8 cellular contexts compared by ENCODE assay signal in the genomic region with DNA sequence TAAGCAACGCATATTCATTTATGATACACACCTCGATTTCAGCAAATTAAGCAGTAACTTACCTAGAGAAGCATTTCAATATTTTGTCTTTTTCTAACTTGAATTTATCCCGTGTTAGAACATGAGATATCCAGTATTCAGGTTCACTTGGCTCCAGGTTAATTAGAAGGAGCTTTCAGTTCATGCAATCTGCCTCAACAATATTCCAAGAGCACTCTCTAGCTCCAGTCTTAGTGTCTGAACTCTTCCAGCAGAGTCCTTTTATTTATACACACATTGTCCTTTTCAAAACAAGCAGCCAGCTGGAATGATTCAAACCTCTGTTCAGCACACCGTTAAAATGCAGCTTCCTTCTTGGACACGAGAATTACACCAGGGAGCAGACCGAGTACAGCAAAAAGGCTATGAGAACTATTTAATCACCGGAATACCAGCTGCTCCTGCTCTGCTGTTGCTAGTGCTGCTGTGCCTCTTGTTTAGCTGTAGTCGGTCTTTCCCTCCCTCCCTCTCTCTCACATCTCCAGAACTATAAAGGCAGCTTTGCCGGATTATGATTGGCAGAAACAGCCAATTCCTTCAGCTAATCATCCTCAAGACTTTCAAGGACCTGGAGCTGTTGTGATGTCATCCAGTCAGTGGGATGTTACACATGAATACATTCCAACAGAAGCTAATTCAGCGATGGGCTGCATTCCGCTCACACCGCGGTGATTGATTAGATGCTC. TPM values are rescaled to one million over a fixed set of nuclear protein-coding genes. Genes with fewer than 3 reads are reported as not detected.
DNase-seq lines count a peak whose midpoint lies in the region; TF ChIP-seq lines count a peak whose summit lies in the region.

NDST4 (minus strand) TSS at position 239 of the 725 bp plus-strand sequence. CDS start 36,584 bp downstream, outside the sequence.

- no peaks in the 10 kb centered on the region for H3K27me3 Mint-ChIP-seq in mesothelial cell of epicardium (ENCODE audit: low read depth)

- H3K79me2 ChIP-seq in Karpas-422 (ENCODE audit: low read length), result no peaks in the 10 kb centered on the region

- peaks cover 32% of the 10 kb centered on the region for H3K4me1 Mint-ChIP-seq in mesothelial cell of epicardium

- TF ChIP-seq CTCF in astrocyte of the spinal cord (IDR thresholded peaks at IDR 0.05; ENCODE audit: low read depth, low read length) (no peak), mesothelial cell of epicardium (IDR thresholded peaks at IDR 0.05; ENCODE audit: unreplicated experiment) (no peak)

- DNase-seq in AG20443 (ENCODE audit: low spot score) (peak; percentile 28), NCI-H2029 (lab: John Stamatoyannopoulos, UW) (peak; percentile 51), astrocyte of the spinal cord (ENCODE audit: low read depth, low spot score) (peak; percentile 76), mesothelial cell of epicardium (ENCODE audit: low spot score in 2 of 2, unreplicated experiment in 2 of 2) (no peak), Karpas-422 (no peak)
- no peak for DNase-seq in stimulated activated CD4-positive, alpha-beta T cell treated with anti-CD3 and anti-CD28 coated beads, Interleukin-4, amount 100 ng/mL, for 1 hour
- no peak for DNase-seq in activated CD4-positive, alpha-beta T cell treated with anti-CD3 and anti-CD28 coated beads for 1 hour
- DNase-seq in effector CD4-positive, alpha-beta T cell, result no peak

- peak within 1 kb of the TSS; percentile 40 for H3K4me3 Mint-ChIP-seq in mesothelial cell of epicardium

- no peaks in the 10 kb centered on the region for H3K4me1 ChIP-seq in Karpas-422 (ENCODE audit: low read length)

- no peak within 1 kb of the TSS for H2AFZ ChIP-seq in Karpas-422 (ENCODE audit: low read length)

- peak within 1 kb of the TSS; percentile 37 for H3K4me3 ChIP-seq in astrocyte of the spinal cord (ENCODE audit: low read depth, low read length)
- H3K4me3 ChIP-seq in Karpas-422 (ENCODE audit: low read length), result no peak within 1 kb of the TSS

- H3K9me3 Mint-ChIP-seq in mesothelial cell of epicardium, result no peaks in the 10 kb centered on the region

- peak within 1 kb of the TSS; percentile 70 for H3K27ac Mint-ChIP-seq in mesothelial cell of epicardium

- H4K20me1 ChIP-seq in Karpas-422 (ENCODE audit: insufficient read depth, low read depth, low read length), result no peaks in the 10 kb centered on the region

- H3K36me3 ChIP-seq in Karpas-422 (ENCODE audit: insufficient read depth, low read length), result no peaks in the 10 kb centered on the region

- H3K27me3 ChIP-seq in Karpas-422 (ENCODE audit: low read length), result no peaks in the 10 kb centered on the region

- H3K9me3 ChIP-seq in Karpas-422 (ENCODE audit: low read length), result no peaks in the 10 kb centered on the region

- no peak within 1 kb of the TSS for H3K9ac ChIP-seq in Karpas-422 (ENCODE audit: low read length)

- H3K27ac ChIP-seq in Karpas-422 (ENCODE audit: low read length), result no peak within 1 kb of the TSS

- no peak within 1 kb of the TSS for H3K4me2 ChIP-seq in Karpas-422 (ENCODE audit: low read depth, low read length, poor library complexity, severe bottlenecking)

- no peaks in the 10 kb centered on the region for H3K36me3 Mint-ChIP-seq in mesothelial cell of epicardium

- in situ Hi-C loops in astrocyte of the spinal cord (cut with HindIII; ENCODE audit: low sequenced_read_pairs), result no loop called here

- no peaks in the 10 kb centered on the region for H3K9me2 ChIP-seq in Karpas-422 (replicated peaks; ENCODE audit: insufficient read depth, low read length)

RNA-seq across cellular contexts. Expression of gene NDST4, which starts in this region (rescaled TPM):
- 0.09 to 0.33 TPM (median 0.09 TPM) in 3 replicates for total RNA-seq in mesothelial cell of epicardium
- not detected in 2 replicates for total RNA-seq in Karpas-422 (2014; rRNA removed; shearing (Covaris generic); ENCODE audit: low replicate concordance)

Comparison
In these comparisons a context has a peak if more than half of its experiments do, and no peak if none do; other contexts are left out.
1. DNase-seq: peak in AG20443 (single experiment), NCI-H2029 (single experiment) and astrocyte of the spinal cord (single experiment); none in mesothelial cell of epicardium (0 of 2), Karpas-422 (single experiment), stimulated activated CD4-positive, alpha-beta T cell treated with anti-CD3 and anti-CD28 coated beads, Interleukin-4, amount 100 ng/mL, for 1 hour (single experiment), activated CD4-positive, alpha-beta T cell treated with anti-CD3 and anti-CD28 coated beads for 1 hour (single experiment) and effector CD4-positive, alpha-beta T cell (single experiment).